9 cellular contexts compared by ENCODE assay signal in genomic region chr19:48872884-48873475, GRCh38. TPM values are rescaled to one million over a fixed set of nuclear protein-coding genes. Genes with fewer than 3 reads are reported as not detected.
DNase-seq lines count a peak whose midpoint lies in the region; ATAC-seq and TF ChIP-seq lines count a peak whose summit lies in the region.
"Had no signal": no experiment of that assay in that cellular context is flagged by ENCODE, and none has a peak within 500 bp of the region (broad histone marks: within the 10 kb centered on the region; RNA-seq: fewer than 3 reads in every experiment).

No MANE protein-coding gene starts in this region.

- H3K9me3 Mint-ChIP-seq in CD4-positive, alpha-beta T cell = no peaks in the 10 kb centered on the region

- peaks cover 53% of the 10 kb centered on the region for H3K36me3 Mint-ChIP-seq in CD4-positive, alpha-beta T cell (ENCODE audit: low read depth)

- POLR2A ChIA-PET in CD4-positive, alpha-beta T cell (lab: Charles Lee) = interaction anchor here (0.6 to 6.5 kb wide), 8 partner anchors 14 to 121 kb away, joined by 3 to 55 read pairs (median 6); partner anchors contain the start of genes DHDH, FTL, GYS1 and NUCB1

- WGBS in right lobe of liver (ENCODE audit: insufficient coverage, low coverage, low lambda C conversion rate, missing lambda C conversion rate) = 10% methylated on average over 14 of the region's 14 CpGs

- CTCF ChIA-PET in CD4-positive, alpha-beta T cell (lab: Charles Lee) = interaction anchor here (0.9 to 2.1 kb wide), 4 partner anchors 23 to 85 kb away, joined by 3 to 5 read pairs (median 4); partner anchors contain the start of gene NUCB1

- H3K4me3 ChIP-seq in dorsolateral prefrontal cortex = peak overlapping the region; percentile 74 to 100 (median 97)
- H3K4me3 ChIP-seq in right lobe of liver = peak overlapping the region; percentile 73 to 95 (median 92)

- H3K9me3 ChIP-seq in CD4-positive, alpha-beta T cell (ENCODE audit: control insufficient read depth, low read length) = no peaks in the 10 kb centered on the region
- no peaks in the 10 kb centered on the region for H3K9me3 ChIP-seq in right lobe of liver

- H3K27me3 ChIP-seq in CD4-positive, alpha-beta T cell (ENCODE audit: control insufficient read depth, insufficient read depth, low read length) = no peaks in the 10 kb centered on the region
- no peaks in the 10 kb centered on the region for H3K27me3 ChIP-seq in dorsolateral prefrontal cortex
- H3K27me3 ChIP-seq in right lobe of liver = no peaks in the 10 kb centered on the region

- peaks cover 0 to 25% (median 11%) of the 10 kb centered on the region in 4 donors for H3K4me1 ChIP-seq in right lobe of liver

- H3K4me3 Mint-ChIP-seq in CD4-positive, alpha-beta T cell = peak overlapping the region; percentile 96

- TF ChIP-seq POLR2A in right lobe of liver (IDR thresholded peaks at IDR 0.05) = no peak

- ATAC-seq in CD4-positive, alpha-beta T cell (ENCODE audit: poor library complexity) = peak; percentile 33
- peak; percentile 28 for ATAC-seq in HG02759 (IDR thresholded peaks at IDR 0.05; ENCODE audit: unreplicated experiment)
- peak; percentile 52 to 70 (median 60) for ATAC-seq in right lobe of liver

- intact Hi-C loops in CD4-positive, alpha-beta T cell (cut with DNase I, micrococcal nuclease) = loop anchor here (1.0 to 5.0 kb wide), 3 partner anchors 15 to 99 kb away; partner anchors contain the start of gene FTL (in 1 of the 2)
- intact Hi-C loops in dorsolateral prefrontal cortex (cut with DNase I) (loop anchor here (2.0 to 5.0 kb wide), 2 partner anchors 90 to 94 kb away; partner anchors contain the start of gene FTL (in 1 of the 2)), right lobe of liver (cut with DNase I) (no loop called here)

- H3K27me3 Mint-ChIP-seq in CD4-positive, alpha-beta T cell = no peaks in the 10 kb centered on the region

- peaks cover 0 to 28% (median 6%) of the 10 kb centered on the region in 4 donors for H3K36me3 ChIP-seq in right lobe of liver

- peaks cover 45% of the 10 kb centered on the region for H3K4me1 Mint-ChIP-seq in CD4-positive, alpha-beta T cell (ENCODE audit: low read depth)

- peak; percentile 54 to 82 (median 65) for DNase-seq in CD4-positive, alpha-beta T cell
- DNase-seq in NCI-H526 treated with DMSO at 0.1 percent for 48 hours (lab: John Stamatoyannopoulos, UW) (peak; percentile 17), dorsolateral prefrontal cortex (peak in 8 of 10 donors; percentile 29 to 78 (median 54)), right lobe of liver (peak; percentile 78 to 85 (median 79)), NCI-H1092 (lab: John Stamatoyannopoulos, UW) (no peak)
- peak; percentile 75 to 82 for DNase-seq in activated CD4-positive, alpha-beta T cell treated with anti-CD3 and anti-CD28 coated beads, Interleukin-2, amount 50 U/mL, for 48 hours
- DNase-seq in stimulated activated CD4-positive, alpha-beta T cell treated with anti-CD3 and anti-CD28 coated beads, Interleukin-4, amount 100 ng/mL, for 48 hours (ENCODE audit: low read depth in 2 of 2) = peak; percentile 56 to 74

- TF ChIP-seq CTCF in CD4-positive, alpha-beta T cell (IDR thresholded peaks at IDR 0.05) = no peak
- TF ChIP-seq CTCF in dorsolateral prefrontal cortex (IDR thresholded peaks at IDR 0.05 in 54 of 56, conservative IDR thresholded peaks at IDR 0.05 in 2 of 56; ENCODE audit: low read depth in 1 of 56, partially characterized antibody in 56 of 56) = no peak
- peak in 1 of 4 donors; percentile 13 for TF ChIP-seq CTCF in right lobe of liver (IDR thresholded peaks at IDR 0.05)

- peak overlapping the region; percentile 98 for H3K27ac Mint-ChIP-seq in CD4-positive, alpha-beta T cell

- peak overlapping the region; percentile 100 for H3K27ac ChIP-seq in CD4-positive, alpha-beta T cell (ENCODE audit: low read depth, low read length)
- H3K27ac ChIP-seq in dorsolateral prefrontal cortex = peak overlapping the region; percentile 73 to 100 (median 98)
- peak overlapping the region; percentile 99 to 100 (median 100) for H3K27ac ChIP-seq in right lobe of liver

RNA-seq across cellular contexts. Expression of gene PPP1R15A, which starts 0.8 kb away (rescaled TPM):
- total RNA-seq in CD4-positive, alpha-beta T cell = 100 to 1,000 TPM; 569 to 584 TPM
- 100 to 1,000 TPM in 2 of 120 experiments, 10 to 100 TPM in 118; 16.8 to 138 (median 25.5) TPM for total RNA-seq in dorsolateral prefrontal cortex
- total RNA-seq in right lobe of liver = 10 to 100 TPM in 4 of 6 experiments, 1 to 10 TPM in 2; 4.5 to 25.6 (median 12.2) TPM

RNA-seq across cellular contexts. Expression of gene PLEKHA4, which starts 4.6 kb away (rescaled TPM):
- total RNA-seq in CD4-positive, alpha-beta T cell = 1 to 10 TPM; 1.4 to 2.7 TPM
- 10 to 100 TPM in 15 of 120 experiments, 1 to 10 TPM in 105; 1.2 to 16.5 (median 5.6) TPM for total RNA-seq in dorsolateral prefrontal cortex
- total RNA-seq in right lobe of liver = 10 to 100 TPM in 4 of 6 experiments, 1 to 10 TPM in 2; 5.7 to 25.6 (median 12.0) TPM

RNA-seq across cellular contexts. Expression of gene TULP2, which starts 25.6 kb away (rescaled TPM):
- not detected for total RNA-seq in CD4-positive, alpha-beta T cell
- 1 to 10 TPM in 98 of 120 experiments, under 1 TPM in 20, not detected in 2; 0.28 to 7.6 (median 2.2) TPM for total RNA-seq in dorsolateral prefrontal cortex
- not detected for total RNA-seq in right lobe of liver
- total RNA-seq: T-helper 1 cell treated with Interleukin-12 subunit alpha and Interleukin-12 subunit beta and Interleukin-4 antibody, amounts not matched to agents 30 ng/mL and 1 ng/mL, for 36 hours had no signal

RNA-seq across cellular contexts. Expression of gene NUCB1, which starts 27.1 kb away (rescaled TPM):
- 10 to 100 TPM; 73.7 to 77.0 TPM for total RNA-seq in CD4-positive, alpha-beta T cell
- total RNA-seq in dorsolateral prefrontal cortex (100 to 1,000 TPM; 123 to 249 (median 172) TPM), right lobe of liver (100 to 1,000 TPM; 306 to 376 (median 349) TPM)

RNA-seq across cellular contexts. Expression of gene HSD17B14, which starts 36.7 kb away (rescaled TPM):
- 1 to 10 TPM in 1 of 2 experiments, under 1 TPM in 1; 0.93 to 1.3 TPM for total RNA-seq in CD4-positive, alpha-beta T cell
- total RNA-seq in dorsolateral prefrontal cortex (10 to 100 TPM; 13.0 to 46.6 (median 23.0) TPM), right lobe of liver (10 to 100 TPM in 4 of 6 experiments, 1 to 10 TPM in 2; 3.5 to 78.0 (median 15.7) TPM)

Comparison
In these comparisons a context has a peak if more than half of its experiments do, and no peak if none do; other contexts are left out.
1. RNA of gene PPP1R15A, which starts 0.8 kb away (total RNA-seq): 569 to 584 TPM in CD4-positive, alpha-beta T cell; 16.8 to 138 TPM in dorsolateral prefrontal cortex and 4.5 to 25.6 TPM in right lobe of liver; every median in the first group is over 4 times any median in the second.
2. intact Hi-C loops: an anchor here in CD4-positive, alpha-beta T cell (1.0 to 5.0 kb wide) and dorsolateral prefrontal cortex (2.0 to 5.0 kb wide); none called in right lobe of liver.
3. Peak in every context shown above with its lines, with median percentiles within 50 percentile points of each other: ATAC-seq and H3K27ac ChIP-seq.